ENCODE assay signal across 19 cellular contexts in genomic region chr10:7546365-7546967, GRCh38.
A peak's percentile ranks its signal among the peaks of the same experiment; 100 is the strongest.
DNase-seq lines count a peak whose midpoint lies in the region; ATAC-seq and TF ChIP-seq lines count a peak whose summit lies in the region.
"Had no signal": no experiment of that assay in that cellular context is flagged by ENCODE, and none has a peak within 500 bp of the region (broad histone marks: within the 10 kb centered on the region; RNA-seq: fewer than 3 reads in every experiment).

No MANE protein-coding gene starts in this region.

- peak in 1 of 4 donors; percentile 79 for TF ChIP-seq EP300 in sigmoid colon (IDR thresholded peaks at IDR 0.05)

- TF ChIP-seq POLR2A in sigmoid colon (IDR thresholded peaks at IDR 0.05) = no peak

- intact Hi-C loops in sigmoid colon (cut with DNase I) = no loop called here

- TF ChIP-seq CTCF in AG10803 (conservative IDR thresholded peaks at IDR 0.05; ENCODE audit: low read length) (no peak), sigmoid colon (IDR thresholded peaks at IDR 0.05) (no peak)

- H3K27me3 ChIP-seq in sigmoid colon = no peaks in the 10 kb centered on the region
- H3K27me3 ChIP-seq: BLaER1 treated with 17β-estradiol and CSF1 and Interleukin-3, amounts not matched to agents 10 nM and 100 nM; MG63 had no signal

- H3K36me3 Mint-ChIP-seq in T-helper 17 cell (ENCODE audit: low read depth) (no peaks in the 10 kb centered on the region), T-cell (no peaks in the 10 kb centered on the region)
- no peaks in the 10 kb centered on the region for H3K36me3 Mint-ChIP-seq in activated T-helper 17 cell treated with anti-CD3 and anti-CD28 coated beads, Interleukin-2, amount 50 U/mL, for 72 hours (ENCODE audit: low read depth)

- CTCF ChIA-PET in T-cell (lab: Charles Lee) = no interaction called here

- H3K4me1 Mint-ChIP-seq in T-helper 17 cell = peaks cover 6% of the 10 kb centered on the region
- no peaks in the 10 kb centered on the region for H3K4me1 Mint-ChIP-seq in activated T-helper 17 cell treated with anti-CD3 and anti-CD28 coated beads, Interleukin-2, amount 50 U/mL, for 72 hours
- H3K4me1 Mint-ChIP-seq in T-cell = no peaks in the 10 kb centered on the region

- H3K9me3 ChIP-seq in sigmoid colon (no peaks in the 10 kb centered on the region), T-helper 17 cell (ENCODE audit: control insufficient read depth, low read length, poor library complexity, severe bottlenecking) (no peaks in the 10 kb centered on the region)
- H3K9me3 ChIP-seq: BLaER1 treated with 17β-estradiol and CSF1 and Interleukin-3, amounts not matched to agents 10 nM and 100 nM; MG63 had no signal

- ATAC-seq in T-helper 17 cell (no peak), T-cell (replicated peaks in 1 of 4) (no peak), HG03039 (IDR thresholded peaks at IDR 0.05; ENCODE audit: unreplicated experiment) (no peak)
- ATAC-seq in activated T-helper 17 cell treated with anti-CD3 and anti-CD28 coated beads, Interleukin-2, amount 50 U/mL, for 72 hours (replicated peaks) = no peak
- ATAC-seq: Panc1 had no signal

- 60 to 72% methylated on average over 10 of the region's 10 CpGs for WGBS in sigmoid colon, 2 donors

- no peak overlapping the region for H3K27ac Mint-ChIP-seq in T-helper 17 cell
- H3K27ac Mint-ChIP-seq in activated T-helper 17 cell treated with anti-CD3 and anti-CD28 coated beads, Interleukin-2, amount 50 U/mL, for 72 hours = no peak overlapping the region
- H3K27ac Mint-ChIP-seq in T-cell = no peak overlapping the region

- peak; percentile 17 for DNase-seq in AG10803 (ENCODE audit: low read depth)
- DNase-seq in SK-N-DZ (ENCODE audit: low spot score) = peak; percentile 24
- peak; percentile 20 for DNase-seq in kidney glomerular epithelial cell (lab: John Stamatoyannopoulos, UW)
- DNase-seq in sigmoid colon = peak; percentile 81
- DNase-seq in T-helper 17 cell = no peak
- DNase-seq in T-cell = no peak
- DNase-seq: DMS79 treated with DMSO at 0.1 percent for 48 hours, GDM1, GOT3, MG63, NCI-H1092, NCI-H146, NCI-H2081, NCI-H82 had no signal

- H3K4me3 ChIP-seq in AG10803 (ENCODE audit: low read length) (no peak overlapping the region), sigmoid colon (no peak overlapping the region)
- H3K4me3 ChIP-seq: BLaER1 treated with 17β-estradiol and CSF1 and Interleukin-3, amounts not matched to agents 10 nM and 100 nM; MG63 had no signal

- POLR2A ChIA-PET in T-cell (lab: Charles Lee) = no interaction called here

- H3K4me1 ChIP-seq in sigmoid colon = peaks cover 0 to 75% (median 58%) of the 10 kb centered on the region in 4 donors
- H3K4me1 ChIP-seq: BLaER1 treated with 17β-estradiol and CSF1 and Interleukin-3, amounts not matched to agents 10 nM and 100 nM had no signal

- peak overlapping the region; percentile 25 to 87 (median 72) for H3K27ac ChIP-seq in sigmoid colon
- H3K27ac ChIP-seq: BLaER1 treated with 17β-estradiol and CSF1 and Interleukin-3, amounts not matched to agents 10 nM and 100 nM; KMS-11 had no signal

- H3K36me3 ChIP-seq in sigmoid colon = no peaks in the 10 kb centered on the region
- H3K36me3 ChIP-seq: BLaER1 treated with 17β-estradiol and CSF1 and Interleukin-3, amounts not matched to agents 10 nM and 100 nM; MG63 had no signal

- H3K4me3 Mint-ChIP-seq in T-helper 17 cell (no peak overlapping the region), T-cell (no peak overlapping the region)
- no peak overlapping the region for H3K4me3 Mint-ChIP-seq in activated T-helper 17 cell treated with anti-CD3 and anti-CD28 coated beads, Interleukin-2, amount 50 U/mL, for 72 hours

- no peaks in the 10 kb centered on the region for H3K9me3 Mint-ChIP-seq in activated T-helper 17 cell treated with anti-CD3 and anti-CD28 coated beads, Interleukin-2, amount 50 U/mL, for 72 hours
- H3K9me3 Mint-ChIP-seq in T-cell = no peaks in the 10 kb centered on the region

- H3K27me3 Mint-ChIP-seq in T-helper 17 cell (peaks cover 21% of the 10 kb centered on the region), T-cell (no peaks in the 10 kb centered on the region)
- no peaks in the 10 kb centered on the region for H3K27me3 Mint-ChIP-seq in activated T-helper 17 cell treated with anti-CD3 and anti-CD28 coated beads, Interleukin-2, amount 50 U/mL, for 72 hours

Comparison
In these comparisons a context has a peak if more than half of its experiments do, and no peak if none do; other contexts are left out.
1. DNase-seq: peak in AG10803 (single experiment), SK-N-DZ (single experiment), kidney glomerular epithelial cell (single experiment) and sigmoid colon (single experiment); none in T-helper 17 cell (0 of 3) and T-cell (0 of 34).